ENCODE assay signal across 8 cellular contexts in genomic region chr11:61021661-61022212, GRCh38. TPM values are rescaled to one million over a fixed set of nuclear protein-coding genes. Genes with fewer than 3 reads are reported as not detected.
DNase-seq lines count a peak whose midpoint lies in the region; ATAC-seq and TF ChIP-seq lines count a peak whose summit lies in the region.

No MANE protein-coding gene starts in this region.

- CTCF ChIA-PET in activated CD8-positive, alpha-beta T cell treated with anti-CD3 and anti-CD28 coated beads for 36 hours (lab: Charles Lee) = interaction anchor here (1.1 to 2.0 kb wide), 3 partner anchors 19 to 62 kb away, joined by 3 to 5 read pairs (median 3); no protein-coding TSS in a partner anchor

- H3K4me1 Mint-ChIP-seq in activated CD8-positive, alpha-beta T cell treated with anti-CD3 and anti-CD28 coated beads for 36 hours (ENCODE audit: low read depth) = peaks cover 81% of the 10 kb centered on the region

- no peak overlapping the region for H3K9ac ChIP-seq in HUES48 (ENCODE audit: low read depth, low read length)

- no peaks in the 10 kb centered on the region for H3K36me3 ChIP-seq in HUES48 (ENCODE audit: control insufficient read depth, insufficient read depth, low read length)
- no peaks in the 10 kb centered on the region for H3K36me3 ChIP-seq in iPS DF 6.9 (ENCODE audit: control insufficient read depth, insufficient read depth, low read length)

- H3K9me3 Mint-ChIP-seq in activated CD8-positive, alpha-beta T cell treated with anti-CD3 and anti-CD28 coated beads for 36 hours = no peaks in the 10 kb centered on the region

- H3K4me1 ChIP-seq in HUES48 (ENCODE audit: control insufficient read depth, insufficient read depth, low read length) (peaks cover 3% of the 10 kb centered on the region), iPS DF 6.9 (ENCODE audit: control insufficient read depth, insufficient read depth, low read length) (peaks cover under 1% of the 10 kb centered on the region)

- no CpG with 5 or more reads among the region's 14 CpGs for whole genome bisulfite sequencing in iPS DF 6.9 (ENCODE audit: insufficient coverage, insufficient read length)

- peak; percentile 92 for DNase-seq in activated CD8-positive, alpha-beta T cell treated with anti-CD3 and anti-CD28 coated beads for 36 hours
- peak; percentile 35 for DNase-seq in iPS DF 6.9 (ENCODE audit: low read depth, low spot score)
- DNase-seq in stimulated activated CD4-positive, alpha-beta T cell treated with anti-CD3 and anti-CD28 coated beads, TNF-alpha, amount 100 ng/mL, for 48 hours (ENCODE audit: low read depth in 3 of 3) = peak; percentile 56 to 78 (median 74)
- no peak for DNase-seq in DMS153 (lab: John Stamatoyannopoulos, UW)
- DNase-seq in HCEC 1CT = no peak
- DNase-seq in RKO (ENCODE audit: low spot score) = no peak

- no peak overlapping the region for H3K27ac ChIP-seq in HUES48 (ENCODE audit: low read depth, low read length)
- H3K27ac ChIP-seq in iPS DF 6.9 (ENCODE audit: low read length) = no peak overlapping the region

- H3K9me3 ChIP-seq in HUES48 (ENCODE audit: control insufficient read depth, insufficient read depth, low read length) (no peaks in the 10 kb centered on the region), iPS DF 6.9 (ENCODE audit: control insufficient read depth, insufficient read depth, low read length) (no peaks in the 10 kb centered on the region)

- peak overlapping the region; percentile 88 for H3K27ac Mint-ChIP-seq in activated CD8-positive, alpha-beta T cell treated with anti-CD3 and anti-CD28 coated beads for 36 hours

- intact Hi-C loops in activated CD8-positive, alpha-beta T cell treated with anti-CD3 and anti-CD28 coated beads for 36 hours (cut with micrococcal nuclease) = loop anchor here (5.0 kb wide), 1 partner anchor 34 kb away; no protein-coding TSS in a partner anchor

- POLR2A ChIA-PET in activated CD8-positive, alpha-beta T cell treated with anti-CD3 and anti-CD28 coated beads for 36 hours (lab: Charles Lee) = interaction anchor here (0.8 to 8.7 kb wide), 4 partner anchors 15 to 107 kb away, joined by 3 to 79 read pairs (median 14); no protein-coding TSS in a partner anchor

- peaks cover 13% of the 10 kb centered on the region for H3K27me3 ChIP-seq in HUES48 (ENCODE audit: control insufficient read depth, insufficient read depth, low read length)
- H3K27me3 ChIP-seq in iPS DF 6.9 (ENCODE audit: control insufficient read depth, insufficient read depth, low read length) = no peaks in the 10 kb centered on the region; the same call in 1 of the 2 replicates

- peak; percentile 63 for ATAC-seq in activated CD8-positive, alpha-beta T cell treated with anti-CD3 and anti-CD28 coated beads for 36 hours
- ATAC-seq in HG03460 (IDR thresholded peaks at IDR 0.05; ENCODE audit: unreplicated experiment) = no peak

- H3K4me3 ChIP-seq in HUES48 (ENCODE audit: low read depth, low read length) (peak overlapping the region; percentile 56), iPS DF 6.9 (ENCODE audit: low read length) (peak overlapping the region; percentile 0; the same call in 1 of the 2 replicates)

- H3K36me3 Mint-ChIP-seq in activated CD8-positive, alpha-beta T cell treated with anti-CD3 and anti-CD28 coated beads for 36 hours (ENCODE audit: low read depth) = peaks cover 55% of the 10 kb centered on the region

- TF ChIP-seq CTCF in activated CD8-positive, alpha-beta T cell treated with anti-CD3 and anti-CD28 coated beads for 36 hours (IDR thresholded peaks at IDR 0.05) = no peak

- peak overlapping the region; percentile 64 for H3K4me3 Mint-ChIP-seq in activated CD8-positive, alpha-beta T cell treated with anti-CD3 and anti-CD28 coated beads for 36 hours

- no peaks in the 10 kb centered on the region for H3K27me3 Mint-ChIP-seq in activated CD8-positive, alpha-beta T cell treated with anti-CD3 and anti-CD28 coated beads for 36 hours

RNA-seq across cellular contexts. Expression of gene CD6, which starts 50.3 kb away (rescaled TPM):
- total RNA-seq in activated CD8-positive, alpha-beta T cell treated with anti-CD3 and anti-CD28 coated beads for 36 hours = 100 to 1,000 TPM; 196 to 201 TPM

Comparison
In these comparisons a context has a peak if more than half of its experiments do, and no peak if none do; other contexts are left out.
1. DNase-seq: peak in activated CD8-positive, alpha-beta T cell treated with anti-CD3 and anti-CD28 coated beads for 36 hours (single experiment), iPS DF 6.9 (single experiment) and stimulated activated CD4-positive, alpha-beta T cell treated with anti-CD3 and anti-CD28 coated beads, TNF-alpha, amount 100 ng/mL, for 48 hours (3 of 3); none in DMS153 (single experiment), HCEC 1CT (single experiment) and RKO (single experiment).